ENCODE assay signal across 8 cellular contexts in genomic region chr5:157731272-157732129, GRCh38. TPM values are rescaled to one million over a fixed set of nuclear protein-coding genes. Genes with fewer than 3 reads are reported as not detected.
DNase-seq lines count a peak whose midpoint lies in the region; ATAC-seq lines count a peak whose summit lies in the region.

TSS of gene THG1L (plus strand) at chr5:157731420. CDS start at chr5:157731441, 21 bp downstream.

- POLR2A ChIA-PET in CD8-positive, alpha-beta memory T cell (lab: Charles Lee), result interaction anchor here (0.6 to 1.0 kb wide), 3 partner anchors 12 to 127 kb away, joined by 3 to 5 read pairs (median 3); no protein-coding TSS in a partner anchor

- peak; percentile 93 to 99 (median 97) for DNase-seq in CD8-positive, alpha-beta memory T cell
- peak; percentile 91 for DNase-seq in HS-5 (ENCODE audit: low read depth)
- DNase-seq in NK-92 treated with Interleukin-12 subunit alpha and Interleukin-12 subunit beta, amount 100 ng/mL, for 24 hours (lab: John Stamatoyannopoulos, UW), result peak; percentile 94
- DNase-seq in activated CD8-positive, alpha-beta memory T cell treated with anti-CD3 and anti-CD28 coated beads for 24 hours, result peak; percentile 99
- DNase-seq in effector CD8-positive, alpha-beta T cell (lab: John Stamatoyannopoulos, UW), result peak; percentile 99
- DNase-seq in lung microvascular endothelial cell (ENCODE audit: low read depth in 2 of 2), result peak; percentile 96 to 97
- peak; percentile 96 to 99 (median 99) for DNase-seq in stimulated activated CD4-positive, alpha-beta T cell treated with anti-CD3 and anti-CD28 coated beads, TNF-alpha, amount 100 ng/mL, for 48 hours (ENCODE audit: low read depth in 3 of 3)

- peak within 1 kb of the TSS; percentile 85 to 97 (median 96) for H3K27ac Mint-ChIP-seq in CD8-positive, alpha-beta memory T cell

- H3K4me1 Mint-ChIP-seq in CD8-positive, alpha-beta memory T cell, result peaks cover 17 to 28% (median 21%) of the 10 kb centered on the region in 3 donors

- H3K27me3 ChIP-seq in CD8-positive, alpha-beta memory T cell (ENCODE audit: insufficient read depth, low read length, poor library complexity, severe bottlenecking), result no peaks in the 10 kb centered on the region

- CTCF ChIA-PET in CD8-positive, alpha-beta memory T cell (lab: Charles Lee), result interaction anchor here (1.3 to 5.3 kb wide), 6 partner anchors 11 to 589 kb away, joined by 3 to 51 read pairs (median 4); partner anchors contain the start of genes LSM11 and MED7

- no peaks in the 10 kb centered on the region for H3K36me3 ChIP-seq in CD8-positive, alpha-beta memory T cell (ENCODE audit: insufficient read depth, low read length)

- H3K4me3 Mint-ChIP-seq in CD8-positive, alpha-beta memory T cell, result peak within 1 kb of the TSS; percentile 90 to 98 (median 94)

- H3K9me3 Mint-ChIP-seq in CD8-positive, alpha-beta memory T cell, result no peaks in the 10 kb centered on the region

- H3K9me3 ChIP-seq in CD8-positive, alpha-beta memory T cell (ENCODE audit: low read length), result no peaks in the 10 kb centered on the region

- H3K27ac ChIP-seq in CD8-positive, alpha-beta memory T cell (ENCODE audit: low read depth, low read length), result peak within 1 kb of the TSS; percentile 88

- H3K4me1 ChIP-seq in CD8-positive, alpha-beta memory T cell (ENCODE audit: insufficient read depth, low read length), result peaks cover 8% of the 10 kb centered on the region

- peaks cover 0 to 1% of the 10 kb centered on the region in 2 donors for H3K27me3 Mint-ChIP-seq in CD8-positive, alpha-beta memory T cell

- peak within 1 kb of the TSS; percentile 100 for H3K4me3 ChIP-seq in CD8-positive, alpha-beta memory T cell (ENCODE audit: low read length)

- H3K36me3 Mint-ChIP-seq in CD8-positive, alpha-beta memory T cell, result peaks cover 0 to 28% (median 6%) of the 10 kb centered on the region in 3 donors

- peak; percentile 79 for ATAC-seq in GM19468 (IDR thresholded peaks at IDR 0.05; ENCODE audit: extremely low read depth, unreplicated experiment)

RNA-seq across cellular contexts. Expression of gene THG1L, which starts in this region (rescaled TPM):
- 10 to 100 TPM; 31.0 to 34.6 TPM for total RNA-seq in CD8-positive, alpha-beta memory T cell
- polyA plus RNA-seq in CD8-positive, alpha-beta memory T cell, result 4.6 TPM
- total RNA-seq in lung microvascular endothelial cell, result 5.4 and 10.2 TPM in 2 replicates

Comparison
In these comparisons a context has a peak if more than half of its experiments do, and no peak if none do; other contexts are left out.
1. Peak in every context shown above with its lines: DNase-seq, ATAC-seq, H3K4me3 ChIP-seq and H3K27ac ChIP-seq.